ENCODE assay signal across 1 cellular context in the genomic region with DNA sequence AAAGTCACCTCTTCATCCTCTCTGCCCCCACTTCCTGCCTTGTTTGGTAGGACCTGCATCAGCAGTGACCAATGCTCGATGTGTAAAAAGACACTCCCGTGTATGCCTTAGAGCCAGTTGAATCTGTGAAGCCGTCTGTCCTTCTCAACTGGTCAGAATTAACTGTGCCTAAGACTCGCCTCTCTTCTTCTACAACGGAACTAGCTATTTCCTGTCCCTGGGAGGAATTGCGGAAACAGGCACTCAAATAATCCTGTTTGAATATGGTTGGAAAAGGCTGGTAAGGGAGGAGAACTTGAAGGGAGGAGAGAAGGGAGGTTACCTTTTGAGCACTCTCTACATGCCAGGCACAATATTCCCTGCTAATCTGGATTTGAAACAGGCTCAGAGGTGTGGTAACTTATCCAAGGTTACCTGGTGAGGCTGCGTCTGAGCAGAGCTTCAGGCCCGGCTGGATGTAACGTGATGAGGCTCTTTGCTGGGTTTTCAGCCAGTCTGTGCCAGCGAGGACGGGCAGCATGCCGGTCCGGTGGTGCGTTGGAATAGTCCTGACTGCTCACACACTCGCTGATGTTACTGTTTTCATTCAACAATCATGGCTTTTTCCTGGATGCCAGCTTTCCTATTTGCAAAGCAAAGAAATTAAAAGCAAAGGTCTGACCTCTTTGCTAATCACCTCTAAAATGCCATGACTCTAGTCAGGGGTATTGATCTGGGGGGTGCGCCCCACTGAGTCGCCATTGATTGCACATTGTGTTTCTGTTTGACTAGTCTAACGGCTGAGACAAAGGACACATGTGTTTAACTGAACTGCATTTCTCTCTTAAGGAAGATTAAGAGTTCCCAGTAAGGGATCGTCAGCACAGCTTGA.
TF ChIP-seq lines count a peak whose summit lies in the region.

No MANE protein-coding gene starts in this region.

TF ChIP-seq in GM23338, 12 proteins besides CTCF, POLR2A, EP300 and RAD21 (continued from another document):
- TF ChIP-seq EZH2 (IDR thresholded peaks at IDR 0.05; ENCODE audit: low read depth, unreplicated experiment), result no peak
- TF ChIP-seq, protein P1, sequence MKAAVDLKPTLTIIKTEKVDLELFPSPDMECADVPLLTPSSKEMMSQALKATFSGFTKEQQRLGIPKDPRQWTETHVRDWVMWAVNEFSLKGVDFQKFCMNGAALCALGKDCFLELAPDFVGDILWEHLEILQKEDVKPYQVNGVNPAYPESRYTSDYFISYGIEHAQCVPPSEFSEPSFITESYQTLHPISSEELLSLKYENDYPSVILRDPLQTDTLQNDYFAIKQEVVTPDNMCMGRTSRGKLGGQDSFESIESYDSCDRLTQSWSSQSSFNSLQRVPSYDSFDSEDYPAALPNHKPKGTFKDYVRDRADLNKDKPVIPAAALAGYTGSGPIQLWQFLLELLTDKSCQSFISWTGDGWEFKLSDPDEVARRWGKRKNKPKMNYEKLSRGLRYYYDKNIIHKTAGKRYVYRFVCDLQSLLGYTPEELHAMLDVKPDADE (IDR thresholded peaks at IDR 0.05), result no peak
- TF ChIP-seq, protein P2, sequence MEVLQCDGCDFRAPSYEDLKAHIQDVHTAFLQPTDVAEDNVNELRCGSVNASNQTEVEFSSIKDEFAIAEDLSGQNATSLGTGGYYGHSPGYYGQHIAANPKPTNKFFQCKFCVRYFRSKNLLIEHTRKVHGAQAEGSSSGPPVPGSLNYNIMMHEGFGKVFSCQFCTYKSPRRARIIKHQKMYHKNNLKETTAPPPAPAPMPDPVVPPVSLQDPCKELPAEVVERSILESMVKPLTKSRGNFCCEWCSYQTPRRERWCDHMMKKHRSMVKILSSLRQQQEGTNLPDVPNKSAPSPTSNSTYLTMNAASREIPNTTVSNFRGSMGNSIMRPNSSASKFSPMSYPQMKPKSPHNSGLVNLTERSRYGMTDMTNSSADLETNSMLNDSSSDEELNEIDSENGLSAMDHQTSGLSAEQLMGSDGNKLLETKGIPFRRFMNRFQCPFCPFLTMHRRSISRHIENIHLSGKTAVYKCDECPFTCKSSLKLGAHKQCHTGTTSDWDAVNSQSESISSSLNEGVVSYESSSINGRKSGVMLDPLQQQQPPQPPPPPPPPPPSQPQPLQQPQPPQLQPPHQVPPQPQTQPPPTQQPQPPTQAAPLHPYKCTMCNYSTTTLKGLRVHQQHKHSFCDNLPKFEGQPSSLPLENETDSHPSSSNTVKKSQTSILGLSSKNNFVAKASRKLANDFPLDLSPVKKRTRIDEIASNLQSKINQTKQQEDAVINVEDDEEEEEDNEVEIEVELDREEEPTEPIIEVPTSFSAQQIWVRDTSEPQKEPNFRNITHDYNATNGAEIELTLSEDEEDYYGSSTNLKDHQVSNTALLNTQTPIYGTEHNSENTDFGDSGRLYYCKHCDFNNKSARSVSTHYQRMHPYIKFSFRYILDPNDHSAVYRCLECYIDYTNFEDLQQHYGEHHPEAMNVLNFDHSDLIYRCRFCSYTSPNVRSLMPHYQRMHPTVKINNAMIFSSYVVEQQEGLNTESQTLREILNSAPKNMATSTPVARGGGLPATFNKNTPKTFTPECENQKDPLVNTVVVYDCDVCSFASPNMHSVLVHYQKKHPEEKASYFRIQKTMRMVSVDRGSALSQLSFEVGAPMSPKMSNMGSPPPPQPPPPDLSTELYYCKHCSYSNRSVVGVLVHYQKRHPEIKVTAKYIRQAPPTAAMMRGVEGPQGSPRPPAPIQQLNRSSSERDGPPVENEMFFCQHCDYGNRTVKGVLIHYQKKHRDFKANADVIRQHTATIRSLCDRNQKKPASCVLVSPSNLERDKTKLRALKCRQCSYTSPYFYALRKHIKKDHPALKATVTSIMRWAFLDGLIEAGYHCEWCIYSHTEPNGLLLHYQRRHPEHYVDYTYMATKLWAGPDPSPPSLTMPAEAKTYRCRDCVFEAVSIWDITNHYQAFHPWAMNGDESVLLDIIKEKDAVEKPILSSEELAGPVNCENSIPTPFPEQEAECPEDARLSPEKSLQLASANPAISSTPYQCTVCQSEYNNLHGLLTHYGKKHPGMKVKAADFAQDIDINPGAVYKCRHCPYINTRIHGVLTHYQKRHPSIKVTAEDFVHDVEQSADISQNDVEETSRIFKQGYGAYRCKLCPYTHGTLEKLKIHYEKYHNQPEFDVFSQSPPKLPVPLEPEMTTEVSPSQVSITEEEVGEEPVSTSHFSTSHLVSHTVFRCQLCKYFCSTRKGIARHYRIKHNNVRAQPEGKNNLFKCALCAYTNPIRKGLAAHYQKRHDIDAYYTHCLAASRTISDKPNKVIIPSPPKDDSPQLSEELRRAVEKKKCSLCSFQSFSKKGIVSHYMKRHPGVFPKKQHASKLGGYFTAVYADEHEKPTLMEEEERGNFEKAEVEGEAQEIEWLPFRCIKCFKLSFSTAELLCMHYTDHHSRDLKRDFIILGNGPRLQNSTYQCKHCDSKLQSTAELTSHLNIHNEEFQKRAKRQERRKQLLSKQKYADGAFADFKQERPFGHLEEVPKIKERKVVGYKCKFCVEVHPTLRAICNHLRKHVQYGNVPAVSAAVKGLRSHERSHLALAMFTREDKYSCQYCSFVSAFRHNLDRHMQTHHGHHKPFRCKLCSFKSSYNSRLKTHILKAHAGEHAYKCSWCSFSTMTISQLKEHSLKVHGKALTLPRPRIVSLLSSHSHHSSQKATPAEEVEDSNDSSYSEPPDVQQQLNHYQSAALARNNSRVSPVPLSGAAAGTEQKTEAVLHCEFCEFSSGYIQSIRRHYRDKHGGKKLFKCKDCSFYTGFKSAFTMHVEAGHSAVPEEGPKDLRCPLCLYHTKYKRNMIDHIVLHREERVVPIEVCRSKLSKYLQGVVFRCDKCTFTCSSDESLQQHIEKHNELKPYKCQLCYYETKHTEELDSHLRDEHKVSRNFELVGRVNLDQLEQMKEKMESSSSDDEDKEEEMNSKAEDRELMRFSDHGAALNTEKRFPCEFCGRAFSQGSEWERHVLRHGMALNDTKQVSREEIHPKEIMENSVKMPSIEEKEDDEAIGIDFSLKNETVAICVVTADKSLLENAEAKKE (CRISPR knock-in tag; IDR thresholded peaks at IDR 0.05), result no peak
- no peak for TF ChIP-seq ZNF331 (CRISPR knock-in tag; IDR thresholded peaks at IDR 0.05; ENCODE audit: low read depth)
- no peak for TF ChIP-seq POLR2AphosphoS5 (IDR thresholded peaks at IDR 0.05; ENCODE audit: low read depth)
- TF ChIP-seq, protein P3, sequence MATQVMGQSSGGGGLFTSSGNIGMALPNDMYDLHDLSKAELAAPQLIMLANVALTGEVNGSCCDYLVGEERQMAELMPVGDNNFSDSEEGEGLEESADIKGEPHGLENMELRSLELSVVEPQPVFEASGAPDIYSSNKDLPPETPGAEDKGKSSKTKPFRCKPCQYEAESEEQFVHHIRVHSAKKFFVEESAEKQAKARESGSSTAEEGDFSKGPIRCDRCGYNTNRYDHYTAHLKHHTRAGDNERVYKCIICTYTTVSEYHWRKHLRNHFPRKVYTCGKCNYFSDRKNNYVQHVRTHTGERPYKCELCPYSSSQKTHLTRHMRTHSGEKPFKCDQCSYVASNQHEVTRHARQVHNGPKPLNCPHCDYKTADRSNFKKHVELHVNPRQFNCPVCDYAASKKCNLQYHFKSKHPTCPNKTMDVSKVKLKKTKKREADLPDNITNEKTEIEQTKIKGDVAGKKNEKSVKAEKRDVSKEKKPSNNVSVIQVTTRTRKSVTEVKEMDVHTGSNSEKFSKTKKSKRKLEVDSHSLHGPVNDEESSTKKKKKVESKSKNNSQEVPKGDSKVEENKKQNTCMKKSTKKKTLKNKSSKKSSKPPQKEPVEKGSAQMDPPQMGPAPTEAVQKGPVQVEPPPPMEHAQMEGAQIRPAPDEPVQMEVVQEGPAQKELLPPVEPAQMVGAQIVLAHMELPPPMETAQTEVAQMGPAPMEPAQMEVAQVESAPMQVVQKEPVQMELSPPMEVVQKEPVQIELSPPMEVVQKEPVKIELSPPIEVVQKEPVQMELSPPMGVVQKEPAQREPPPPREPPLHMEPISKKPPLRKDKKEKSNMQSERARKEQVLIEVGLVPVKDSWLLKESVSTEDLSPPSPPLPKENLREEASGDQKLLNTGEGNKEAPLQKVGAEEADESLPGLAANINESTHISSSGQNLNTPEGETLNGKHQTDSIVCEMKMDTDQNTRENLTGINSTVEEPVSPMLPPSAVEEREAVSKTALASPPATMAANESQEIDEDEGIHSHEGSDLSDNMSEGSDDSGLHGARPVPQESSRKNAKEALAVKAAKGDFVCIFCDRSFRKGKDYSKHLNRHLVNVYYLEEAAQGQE (IDR thresholded peaks at IDR 0.05; ENCODE audit: unreplicated experiment), result no peak
